Comparison of ENCODE assay signal across 24 cellular contexts in genomic region chr1:48767957-48768510, GRCh38. TPM values are rescaled to one million over a fixed set of nuclear protein-coding genes. Genes with fewer than 3 reads are reported as not detected.
DNase-seq lines count a peak whose midpoint lies in the region; ATAC-seq and TF ChIP-seq lines count a peak whose summit lies in the region.
"Had no signal": no experiment of that assay in that cellular context is flagged by ENCODE, and none has a peak within 500 bp of the region (broad histone marks: within the 10 kb centered on the region; RNA-seq: fewer than 3 reads in every experiment).

No MANE protein-coding gene starts in this region.

- H3K4me2 ChIP-seq in IMR-90 (ENCODE audit: low read depth, low read length) (no peak overlapping the region), smooth muscle cell (peak overlapping the region; percentile 35)

- H4K20me1 ChIP-seq in IMR-90 (ENCODE audit: insufficient read depth, low read length): no peaks in the 10 kb centered on the region
- no peaks in the 10 kb centered on the region for H4K20me1 ChIP-seq in smooth muscle cell (ENCODE audit: low read depth)

- no peak overlapping the region for H3K56ac ChIP-seq in IMR-90 (ENCODE audit: extremely low read depth, insufficient read depth, low read length)

- H3K4me3 ChIP-seq in IMR-90 (ENCODE audit: insufficient read depth, low read depth, low read length) (no peak overlapping the region), adipocyte (ENCODE audit: low read length) (no peak overlapping the region), smooth muscle cell (no peak overlapping the region)
- H3K4me3 ChIP-seq: HAP-1, left ventricle myocardium inferior, skin epidermis, stomach had no signal

- H3K9me3 ChIP-seq in IMR-90 (ENCODE audit: control insufficient read depth, insufficient read depth, low read length) (no peaks in the 10 kb centered on the region), adipocyte (ENCODE audit: control insufficient read depth, low read length) (no peaks in the 10 kb centered on the region), smooth muscle cell (replicated peaks; ENCODE audit: low read depth) (no peaks in the 10 kb centered on the region), T-helper 17 cell (ENCODE audit: control insufficient read depth, low read length, poor library complexity, severe bottlenecking) (no peaks in the 10 kb centered on the region)
- H3K9me3 ChIP-seq: HAP-1, left ventricle myocardium inferior, stomach had no signal

- no peak overlapping the region for H4K91ac ChIP-seq in IMR-90 (ENCODE audit: insufficient read depth, low read depth, low read length)

- no peak overlapping the region for H2BK15ac ChIP-seq in IMR-90 (ENCODE audit: low read depth, low read length)

- CTCF ChIA-PET in IMR-90 (lab: Yijun Ruan, JAX): no interaction called here

- no peak overlapping the region for H2BK5ac ChIP-seq in IMR-90 (ENCODE audit: low read depth, low read length, poor library complexity, severe bottlenecking)

- POLR2A ChIA-PET in IMR-90 (lab: Charles Lee; ENCODE audit: unreplicated experiment): no interaction called here

- no peak overlapping the region for H2AFZ ChIP-seq in IMR-90 (replicated peaks; ENCODE audit: low read length, poor library complexity)
- H2AFZ ChIP-seq in smooth muscle cell (ENCODE audit: low read depth): no peak overlapping the region

- dilution Hi-C loops in IMR-90 (cut with HindIII; ENCODE audit: low sequenced_read_pairs, unreplicated experiment): no loop called here

- H3K14ac ChIP-seq in IMR-90 (replicated peaks; ENCODE audit: low read depth, low read length): no peak overlapping the region

- H3K36me3 ChIP-seq in IMR-90 (ENCODE audit: control insufficient read depth, insufficient read depth, low read length): no peaks in the 10 kb centered on the region
- no peaks in the 10 kb centered on the region for H3K36me3 ChIP-seq in adipocyte (ENCODE audit: control insufficient read depth, insufficient read depth, low read length, severe bottlenecking)
- H3K36me3 ChIP-seq in smooth muscle cell (ENCODE audit: low read depth): no peaks in the 10 kb centered on the region
- H3K36me3 ChIP-seq: HAP-1 had no signal

- no peak for TF ChIP-seq POLR2A in IMR-90 (IDR thresholded peaks at IDR 0.05; ENCODE audit: low read depth, low read length)

- H3K4me1 ChIP-seq in IMR-90 (ENCODE audit: control insufficient read depth, insufficient read depth, low read length) (no peaks in the 10 kb centered on the region), adipocyte (ENCODE audit: control insufficient read depth, insufficient read depth, low read length) (peaks cover 8% of the 10 kb centered on the region), smooth muscle cell (ENCODE audit: low read depth) (peaks cover 7% of the 10 kb centered on the region)
- H3K4me1 ChIP-seq: HAP-1 had no signal

- no peak for ATAC-seq in IMR-90 (ENCODE audit: low read depth)
- ATAC-seq in T-helper 17 cell: no peak

- peak; percentile 15 for DNase-seq in IMR-90
- peak; percentile 86 for DNase-seq in NOMO-1 treated with DMSO at 0.1 percent for 48 hours (lab: John Stamatoyannopoulos, UW; ENCODE audit: unreplicated experiment)
- DNase-seq in adipocyte (ENCODE audit: low read depth): peak; percentile 44
- DNase-seq in smooth muscle cell (lab: John Stamatoyannopoulos, UW; ENCODE audit: unreplicated experiment): no peak
- DNase-seq in GM19238 (ENCODE audit: insufficient read length, low spot score): no peak
- DNase-seq in HuH-7.5 (ENCODE audit: low spot score): no peak
- DNase-seq in T-helper 17 cell: no peak
- DNase-seq in NCI-H1417 (lab: John Stamatoyannopoulos, UW): no peak
- DNase-seq: activated CD4-positive, alpha-beta T cell treated with anti-CD3 and anti-CD28 coated beads, Interleukin-2, amount 10 ng/mL, durations not matched to agents 7 days and 5 days; head of caudate nucleus; left ventricle myocardium inferior; NCI-H1694 treated with DMSO at 0.1 percent for 48 hours; NCI-H345; stimulated activated CD4-positive, alpha-beta T cell treated with anti-CD3 and anti-CD28 coated beads, Interleukin-2, amount 100 ng/mL, for 48 hours; stomach; SW 1271 had no signal

- H4K8ac ChIP-seq in IMR-90 (ENCODE audit: low read depth in 2 of 2, low read length in 2 of 2): no peak overlapping the region

- H3K23ac ChIP-seq in IMR-90 (ENCODE audit: low read depth, low read length): no peak overlapping the region

- H3K27me3 Mint-ChIP-seq in T-helper 17 cell: peaks cover 17% of the 10 kb centered on the region
- H3K27me3 Mint-ChIP-seq: activated CD4-positive, alpha-beta T cell treated with anti-CD3 and anti-CD28 coated beads, Interleukin-2, amount 10 ng/mL, durations not matched to agents 7 days and 5 days; progenitor cell of endocrine pancreas had no signal

- H3K4me1 Mint-ChIP-seq in T-helper 17 cell: no peaks in the 10 kb centered on the region
- H3K4me1 Mint-ChIP-seq: activated CD4-positive, alpha-beta T cell treated with anti-CD3 and anti-CD28 coated beads, Interleukin-2, amount 10 ng/mL, durations not matched to agents 7 days and 5 days had no signal

- H4K5ac ChIP-seq in IMR-90 (ENCODE audit: low read depth, low read length): no peak overlapping the region

- no peaks in the 10 kb centered on the region for H3K79me2 ChIP-seq in smooth muscle cell (ENCODE audit: low read depth)

- H3K79me1 ChIP-seq in IMR-90 (ENCODE audit: low read depth in 1 of 2, low read length in 2 of 2): no peaks in the 10 kb centered on the region

- no peak overlapping the region for H2BK120ac ChIP-seq in IMR-90 (ENCODE audit: low read depth, low read length)

- TF ChIP-seq RAD21 in IMR-90 (IDR thresholded peaks at IDR 0.05; ENCODE audit: low read length): no peak

- H2BK20ac ChIP-seq in IMR-90 (ENCODE audit: low read depth, low read length): no peak overlapping the region

- H3K27ac Mint-ChIP-seq in T-helper 17 cell: no peak overlapping the region
- H3K27ac Mint-ChIP-seq: activated CD4-positive, alpha-beta T cell treated with anti-CD3 and anti-CD28 coated beads, Interleukin-2, amount 10 ng/mL, durations not matched to agents 7 days and 5 days; activated T-helper 2 cell treated with anti-CD3 and anti-CD28 coated beads, Interferon-gamma antibody, Interleukin-2, Interleukin-4, amounts not matched to agents 10 μg/mL and 5 μg/mL and 100 μg/mL, durations not matched to agents 14 hours and 24 hours and 36 hours; progenitor cell of endocrine pancreas; type B pancreatic cell had no signal

- H3K4me3 Mint-ChIP-seq in T-helper 17 cell: no peak overlapping the region
- H3K4me3 Mint-ChIP-seq: activated CD4-positive, alpha-beta T cell treated with anti-CD3 and anti-CD28 coated beads, Interleukin-2, amount 10 ng/mL, durations not matched to agents 7 days and 5 days; type B pancreatic cell had no signal

- H3K9me1 ChIP-seq in IMR-90 (ENCODE audit: insufficient read depth, low read length): no peaks in the 10 kb centered on the region

- in situ Hi-C loops in IMR-90 (cut with MboI; ENCODE audit: low sequenced_read_pairs): no loop called here

- H3K9ac ChIP-seq in IMR-90 (ENCODE audit: low read depth, low read length) (no peak overlapping the region), adipocyte (ENCODE audit: low read length) (no peak overlapping the region), smooth muscle cell (ENCODE audit: low read depth) (no peak overlapping the region)

- no peak overlapping the region for H3K27ac ChIP-seq in IMR-90 (ENCODE audit: insufficient read depth, low read length)
- H3K27ac ChIP-seq in smooth muscle cell (ENCODE audit: low read depth): peak overlapping the region; percentile 15
- H3K27ac ChIP-seq: left ventricle myocardium inferior, RWPE1, skin epidermis, stomach had no signal

- no peak overlapping the region for H3K4ac ChIP-seq in IMR-90 (ENCODE audit: low read depth, low read length)

- H2AK5ac ChIP-seq in IMR-90 (ENCODE audit: low read depth, low read length): no peak overlapping the region

- no peaks in the 10 kb centered on the region for H3K36me3 Mint-ChIP-seq in T-helper 17 cell (ENCODE audit: low read depth)

- H3K18ac ChIP-seq in IMR-90 (ENCODE audit: low read depth, low read length): no peak overlapping the region

- H2AK9ac ChIP-seq in IMR-90 (replicated peaks; ENCODE audit: low read depth, low read length, poor library complexity): no peak overlapping the region

- no peaks in the 10 kb centered on the region for H3K27me3 ChIP-seq in IMR-90 (ENCODE audit: control insufficient read depth, insufficient read depth, low read length)
- no peaks in the 10 kb centered on the region for H3K27me3 ChIP-seq in adipocyte (replicated peaks; ENCODE audit: control insufficient read depth, insufficient read depth, low read length)
- H3K27me3 ChIP-seq in smooth muscle cell (ENCODE audit: low read depth): no peaks in the 10 kb centered on the region
- H3K27me3 ChIP-seq: stomach had no signal

- BruUV-seq in IMR-90 (replicated peaks; lab: Mats Ljungman, UMichigan): no TSS peak

- no peaks in the 10 kb centered on the region for H3F3A ChIP-seq in smooth muscle cell (ENCODE audit: low read depth)

- TF ChIP-seq CTCF in IMR-90 (conservative IDR thresholded peaks at IDR 0.05; ENCODE audit: low read depth, low read length) (no peak), smooth muscle cell (IDR thresholded peaks at IDR 0.05; ENCODE audit: borderline replicate concordance, insufficient read depth, poor library complexity, severe bottlenecking) (no peak)

- intact Hi-C loops in IMR-90 (cut with micrococcal nuclease): no loop called here

TF ChIP-seq in IMR-90, 13 proteins besides CTCF, POLR2A, EP300 and RAD21 (continues in another document):
- no peak for TF ChIP-seq CEBPB (IDR thresholded peaks at IDR 0.05; ENCODE audit: low read depth, low read length)
- no peak for TF ChIP-seq USF2 (IDR thresholded peaks at IDR 0.05; ENCODE audit: low read depth, low read length)
- TF ChIP-seq SMC3 (IDR thresholded peaks at IDR 0.05; ENCODE audit: low read depth, low read length): no peak
- TF ChIP-seq RCOR1 (IDR thresholded peaks at IDR 0.05; ENCODE audit: insufficient replicate concordance, low read length): no peak
- no peak for TF ChIP-seq MAZ (IDR thresholded peaks at IDR 0.05; ENCODE audit: borderline replicate concordance, low read depth, low read length)
- TF ChIP-seq MXI1 (IDR thresholded peaks at IDR 0.05; ENCODE audit: borderline replicate concordance, low read depth, low read length): no peak
- no peak for TF ChIP-seq RFX5 (IDR thresholded peaks at IDR 0.05; ENCODE audit: low read depth, low read length)

RNA-seq across cellular contexts. Expression of gene BEND5, which starts 8.7 kb away (rescaled TPM):
- total RNA-seq in IMR-90 (2012; rRNA removed) (0.83 and 1.1 TPM in 2 replicates), smooth muscle cell (4.0 and 6.9 TPM in 2 replicates), T-helper 17 cell (under 1 TPM; 0.70 to 0.92 TPM)
- polyA plus RNA-seq in IMR-90 (2012; rRNA removed) (1.2 and 1.3 TPM in 2 replicates), smooth muscle cell (7.9 and 10.7 TPM in 2 replicates)
- 0.73 and 0.93 TPM in 2 replicates for polyA plus RNA-seq in IMR-90 (2012; cell fraction: cytosol; rRNA removed)
- 0.25 and 0.38 TPM in 2 replicates for polyA plus RNA-seq in IMR-90 (2012; cell fraction: nucleus; rRNA removed; ENCODE audit: low replicate concordance)
- total RNA-seq: bronchial epithelial cell, HT-29 had no signal

Comparison
In these comparisons a context has a peak if more than half of its experiments do, and no peak if none do; other contexts are left out.
1. DNase-seq: peak in IMR-90 (single experiment), NOMO-1 treated with DMSO at 0.1 percent for 48 hours (single experiment) and adipocyte (single experiment); none in smooth muscle cell (single experiment), GM19238 (single experiment), HuH-7.5 (single experiment), T-helper 17 cell (0 of 3) and NCI-H1417 (0 of 3).